In genomic region chr5:178163772-178164735, GRCh38 we compare ENCODE assay signal across 8 cellular contexts. TPM values are rescaled to one million over a fixed set of nuclear protein-coding genes. Genes with fewer than 3 reads are reported as not detected.
DNase-seq lines count a peak whose midpoint lies in the region; ATAC-seq and TF ChIP-seq lines count a peak whose summit lies in the region.

No MANE protein-coding gene starts in this region.

- no peaks in the 10 kb centered on the region for H3K27me3 ChIP-seq in mammary epithelial cell (ENCODE audit: insufficient read depth, low read length)

- no peak overlapping the region for H3K27ac ChIP-seq in mammary epithelial cell (ENCODE audit: insufficient read depth, low read depth, low read length)

- intact Hi-C loops in mammary epithelial cell (cut with micrococcal nuclease) = loop anchor here (1.0 to 10.0 kb wide), 3 partner anchors 17 to 559 kb away; partner anchors contain the start of gene B4GALT7

- 14% methylated on average over 15 of the region's 33 CpGs for WGBS in mammary epithelial cell (ENCODE audit: low coverage, missing lambda C conversion rate)

- DNase-seq in AG08396 (ENCODE audit: low spot score) = peak; percentile 92
- DNase-seq in NCI-H226 = peak; percentile 46
- peak; percentile 64 for DNase-seq in mammary epithelial cell
- peak; percentile 93 for DNase-seq in islet precursor cell
- peak; percentile 83 to 91 for DNase-seq in stimulated activated CD4-positive, alpha-beta T cell treated with anti-CD3 and anti-CD28 coated beads, Interleukin-15, amount 100 ng/mL, for 48 hours (ENCODE audit: low read depth in 2 of 2)

- in situ Hi-C loops in mammary epithelial cell (cut with MboI; ENCODE audit: low sequenced_read_pairs in 2 of 2) = no loop called here

- H3K9me3 ChIP-seq in mammary epithelial cell (replicated peaks; ENCODE audit: insufficient read depth, low read length) = no peaks in the 10 kb centered on the region

- peak; percentile 78 for ATAC-seq in GM18873 (IDR thresholded peaks at IDR 0.05; ENCODE audit: low FRiP score, unreplicated experiment)
- ATAC-seq in HG03159 (IDR thresholded peaks at IDR 0.05; ENCODE audit: unreplicated experiment) = peak; percentile 91

- no peaks in the 10 kb centered on the region for H3K36me3 ChIP-seq in mammary epithelial cell (ENCODE audit: insufficient read depth, low read length)

- no peak overlapping the region for H3K9ac ChIP-seq in mammary epithelial cell (ENCODE audit: insufficient read depth, low read length)

- peak overlapping the region; percentile 43 for H3K4me2 ChIP-seq in mammary epithelial cell (ENCODE audit: insufficient read depth, low read depth, low read length)

- no peaks in the 10 kb centered on the region for H3K79me2 ChIP-seq in mammary epithelial cell (ENCODE audit: insufficient read depth, low read length)

- CTCF ChIA-PET in mammary epithelial cell (lab: Charles Lee; ENCODE audit: low non-redundant PET) = interaction anchor here (0.7 to 0.8 kb wide), 2 partner anchors 11 to 89 kb away, joined by 4 to 13 read pairs; partner anchors contain the start of gene NHP2

- TF ChIP-seq CTCF in WI38 (IDR thresholded peaks at IDR 0.05; ENCODE audit: low read depth, low read length) (peak; percentile 99), mammary epithelial cell (conservative IDR thresholded peaks at IDR 0.05 in 1 of 2, IDR thresholded peaks at IDR 0.05 in 1 of 2; ENCODE audit: extremely low read depth in 1 of 2, insufficient read depth in 1 of 2, low read depth in 1 of 2, low read length in 2 of 2) (peak; percentile 96 to 100)

- H3K4me1 ChIP-seq in mammary epithelial cell (ENCODE audit: insufficient read depth, low read length) = no peaks in the 10 kb centered on the region

- H2AFZ ChIP-seq in mammary epithelial cell (ENCODE audit: low read depth, low read length) = peak overlapping the region; percentile 69

- no TSS peak for BruUV-seq in mammary epithelial cell (replicated peaks; lab: Mats Ljungman, UMichigan)

- 0 out of 2 replicates have a peak overlapping the region, but pooled peaks have one; percentile 27 for H3K4me3 ChIP-seq in WI38 (ENCODE audit: low read depth, low read length)
- peak overlapping the region in 1 of 3 experiments; percentile 11 for H3K4me3 ChIP-seq in mammary epithelial cell (replicated peaks in 1 of 3; ENCODE audit: insufficient read depth in 1 of 3, low read depth in 2 of 3, low read length in 3 of 3)

- no peaks in the 10 kb centered on the region for H4K20me1 ChIP-seq in mammary epithelial cell (ENCODE audit: insufficient read depth, low read length)

- dilution Hi-C loops in mammary epithelial cell (cut with HindIII; ENCODE audit: low sequenced_read_pairs) = no loop called here

RNA-seq across cellular contexts. Expression of gene NHP2, which starts 10.4 kb away (rescaled TPM):
- total RNA-seq in mammary epithelial cell = 100 to 1,000 TPM in 1 of 2 donors, 10 to 100 TPM in 1; 72.8 to 152 TPM
- polyA plus RNA-seq in mammary epithelial cell = 213 TPM
- polyA minus RNA-seq in mammary epithelial cell = 91.2 TPM

RNA-seq across cellular contexts. Expression of gene GMCL2, which starts 23.1 kb away (rescaled TPM):
- total RNA-seq in mammary epithelial cell = not detected
- not detected for polyA plus RNA-seq in mammary epithelial cell
- not detected for polyA minus RNA-seq in mammary epithelial cell

RNA-seq across cellular contexts. Expression of gene RMND5B, which starts 33.2 kb away (rescaled TPM):
- total RNA-seq in mammary epithelial cell = 10 to 100 TPM; 15.3 to 23.8 TPM
- 17.1 TPM for polyA plus RNA-seq in mammary epithelial cell
- 22.2 TPM for polyA minus RNA-seq in mammary epithelial cell

RNA-seq across cellular contexts. Expression of gene HNRNPAB, which starts 40.3 kb away (rescaled TPM):
- 100 to 1,000 TPM in 1 of 2 donors, 10 to 100 TPM in 1; 68.8 to 243 TPM for total RNA-seq in mammary epithelial cell
- 158 TPM for polyA plus RNA-seq in mammary epithelial cell
- polyA minus RNA-seq in mammary epithelial cell = 162 TPM

RNA-seq across cellular contexts. Expression of gene N4BP3, which starts 50.7 kb away (rescaled TPM):
- 1 to 10 TPM in 1 of 2 donors, under 1 TPM in 1; 0.67 to 2.2 TPM for total RNA-seq in mammary epithelial cell
- 0.46 TPM for polyA plus RNA-seq in mammary epithelial cell
- not detected for polyA minus RNA-seq in mammary epithelial cell
